In the genomic region with DNA sequence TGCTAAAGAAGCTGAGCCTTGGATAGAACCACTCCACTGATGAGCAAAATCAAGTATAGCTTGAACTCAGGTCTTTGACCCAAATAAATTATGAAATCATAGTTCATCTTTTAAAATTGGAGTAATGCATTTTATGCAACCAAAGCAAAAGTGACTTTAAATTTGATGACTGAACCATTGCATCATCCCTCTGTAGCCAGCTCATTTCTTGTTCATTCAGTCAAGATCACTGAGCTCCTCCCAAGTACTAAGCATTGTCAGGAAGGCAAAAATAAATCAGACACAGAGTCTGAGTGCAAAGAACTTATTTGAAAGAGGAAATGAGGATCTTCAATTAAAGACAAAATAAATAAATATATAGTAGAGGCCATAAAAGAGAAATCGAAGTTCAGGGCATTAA, we compare ENCODE assay signal across 21 cellular contexts.
A peak's percentile ranks its signal among the peaks of the same experiment; 100 is the strongest.
DNase-seq lines count a peak whose midpoint lies in the region; ATAC-seq and TF ChIP-seq lines count a peak whose summit lies in the region.
"Had no signal": no experiment of that assay in that cellular context is flagged by ENCODE, and none has a peak within 500 bp of the region (broad histone marks: within the 10 kb centered on the region; RNA-seq: fewer than 3 reads in every experiment).

No MANE protein-coding gene starts in this region.

- DNase-seq in A172 (ENCODE audit: low spot score), result peak; percentile 32
- peak; percentile 18 for DNase-seq in GM04504 (ENCODE audit: low read depth)
- DNase-seq in RKO (ENCODE audit: low spot score), result peak; percentile 40
- DNase-seq in fibroblast of pulmonary artery (ENCODE audit: low read depth), result peak; percentile 7
- no peak for DNase-seq in central memory CD4-positive, alpha-beta T cell
- DNase-seq in stimulated activated CD4-positive, alpha-beta T cell treated with anti-CD3 and anti-CD28 coated beads, Interleukin-2, amount 100 ng/mL, for 48 hours, result no peak
- DNase-seq: activated CD4-positive, alpha-beta memory T cell treated with anti-CD3 and anti-CD28 coated beads for 36 hours; activated naive CD4-positive, alpha-beta T cell treated with anti-CD3 and anti-CD28 coated beads, Interleukin-2, amount 50 U/mL, for 16 hours; activated T-cell treated with anti-CD3 and anti-CD28 coated beads, Interleukin-2, amount 50 U/mL, for 24 hours; CD4-positive, alpha-beta memory T cell; DMS53; left cardiac atrium; mesendoderm; NCI-H1436 treated with DMSO at 0.1 percent for 48 hours; NCI-H774; PC-3; stimulated activated CD4-positive, alpha-beta T cell treated with anti-CD3 and anti-CD28 coated beads, Interleukin-4, amount 100 ng/mL, for 4 hours; substantia nigra had no signal

- no peak for ATAC-seq in GM21390 (IDR thresholded peaks at IDR 0.05; ENCODE audit: unreplicated experiment)
- ATAC-seq in HG03097 (IDR thresholded peaks at IDR 0.05; ENCODE audit: low FRiP score, unreplicated experiment), result no peak
- ATAC-seq: natural killer cell treated with Interleukin-12 subunit alpha and Interleukin-12 subunit beta and Interleukin-15 and Interleukin-18, amount 100 ng/mL, for 72 hours; PC-3 had no signal

- TF ChIP-seq CTCF in fibroblast of pulmonary artery (IDR thresholded peaks at IDR 0.05; ENCODE audit: low read length, missing control alignments), result no peak

- H3K4me3 ChIP-seq in fibroblast of pulmonary artery (replicated peaks; ENCODE audit: low read depth, low read length), result no peak overlapping the region

Comparison
In these comparisons a context has a peak if more than half of its experiments do, and no peak if none do; other contexts are left out.
1. DNase-seq: peak in A172 (single experiment), GM04504 (single experiment), RKO (single experiment) and fibroblast of pulmonary artery (single experiment); none in central memory CD4-positive, alpha-beta T cell (single experiment) and stimulated activated CD4-positive, alpha-beta T cell treated with anti-CD3 and anti-CD28 coated beads, Interleukin-2, amount 100 ng/mL, for 48 hours (0 of 2).